In genomic region chr6:160583805-160584204, GRCh38 we compare ENCODE assay signal across 21 cellular contexts.
DNase-seq lines count a peak whose midpoint lies in the region; ATAC-seq and TF ChIP-seq lines count a peak whose summit lies in the region.
"Had no signal": no experiment of that assay in that cellular context is flagged by ENCODE, and none has a peak within 500 bp of the region (broad histone marks: within the 10 kb centered on the region; RNA-seq: fewer than 3 reads in every experiment).

No MANE protein-coding gene starts in this region.

- peaks cover 21% of the 10 kb centered on the region for H3K4me1 Mint-ChIP-seq in MCF 10A (ENCODE audit: insufficient read depth, unreplicated experiment)

- H3K36me3 Mint-ChIP-seq in MCF 10A (ENCODE audit: insufficient read depth, unreplicated experiment) = no peaks in the 10 kb centered on the region

- no peak overlapping the region for H3K27ac Mint-ChIP-seq in MCF 10A (ENCODE audit: low read depth, unreplicated experiment)
- H3K27ac Mint-ChIP-seq: CD4-positive, alpha-beta T cell; HFFc6 had no signal

- no peak overlapping the region for H3K27ac ChIP-seq in breast epithelium
- H3K27ac ChIP-seq in RWPE2 (ENCODE audit: poor library complexity, severe bottlenecking) = peak overlapping the region; percentile 10
- H3K27ac ChIP-seq in epithelial cell of prostate = no peak overlapping the region
- H3K27ac ChIP-seq in thyroid gland = no peak overlapping the region
- H3K27ac ChIP-seq: 22Rv1, A549, C4-2B had no signal

- intact Hi-C loops in MCF 10A (cut with micrococcal nuclease) (no loop called here), breast epithelium (cut with DNase I; ENCODE audit: low total_unique reads) (no loop called here), thyroid gland (cut with DNase I) (no loop called here)

- no peaks in the 10 kb centered on the region for H3K4me1 ChIP-seq in breast epithelium
- peaks cover 6% of the 10 kb centered on the region for H3K4me1 ChIP-seq in RWPE2 (ENCODE audit: insufficient read depth, poor library complexity, severe bottlenecking)
- H3K4me1 ChIP-seq in thyroid gland = no peaks in the 10 kb centered on the region
- H3K4me1 ChIP-seq: A549, Caco-2 had no signal

- H3K27me3 Mint-ChIP-seq in MCF 10A (ENCODE audit: insufficient read depth, unreplicated experiment) = peaks cover 32% of the 10 kb centered on the region

- H3K27me3 ChIP-seq in breast epithelium = no peaks in the 10 kb centered on the region
- H3K27me3 ChIP-seq in RWPE2 (ENCODE audit: insufficient read depth, poor library complexity, severe bottlenecking) = no peaks in the 10 kb centered on the region
- H3K27me3 ChIP-seq in thyroid gland = no peaks in the 10 kb centered on the region

- no peaks in the 10 kb centered on the region for H3K36me3 ChIP-seq in breast epithelium
- no peaks in the 10 kb centered on the region for H3K36me3 ChIP-seq in RWPE2 (ENCODE audit: low read depth)
- no peaks in the 10 kb centered on the region for H3K36me3 ChIP-seq in thyroid gland

- no TSS peak for BruUV-seq in MCF 10A (replicated peaks; lab: Mats Ljungman, UMichigan)

- TF ChIP-seq POLR2A in breast epithelium (IDR thresholded peaks at IDR 0.05) (no peak), thyroid gland (IDR thresholded peaks at IDR 0.05) (no peak), GM18505 (IDR thresholded peaks at IDR 0.05; ENCODE audit: borderline replicate concordance, extremely low read depth, insufficient read depth, insufficient read length) (no peak)

- H3K4me3 Mint-ChIP-seq in MCF 10A (ENCODE audit: unreplicated experiment) = no peak overlapping the region
- H3K4me3 Mint-ChIP-seq: CD4-positive, alpha-beta T cell; HFFc6 had no signal

- ATAC-seq in RWPE2 (ENCODE audit: low read depth) (peak; percentile 94), GM18505 (IDR thresholded peaks at IDR 0.05; ENCODE audit: unreplicated experiment) (no peak), HG02852 (IDR thresholded peaks at IDR 0.05; ENCODE audit: unreplicated experiment) (no peak)
- ATAC-seq: A549, HCT116, HepG2 had no signal

- DNase-seq in MCF 10A (ENCODE audit: unreplicated experiment) = peak; percentile 56
- no peak for DNase-seq in breast epithelium (ENCODE audit: low spot score in 2 of 2)
- DNase-seq in RWPE2 (ENCODE audit: low spot score) = no peak
- peak; percentile 73 for DNase-seq in epithelial cell of prostate (ENCODE audit: low read depth, low spot score)
- DNase-seq in kidney tubule cell (ENCODE audit: low spot score) = peak; percentile 9
- DNase-seq in thyroid gland = no peak
- DNase-seq: AML-193; Caco-2; CD4-positive, alpha-beta T cell; DMS79; GDM1; GOT3; H7; HFFc6 had no signal

- CTCF ChIA-PET in MCF 10A (lab: Yijun Ruan, JAX) = no interaction called here

- H3K4me3 ChIP-seq in breast epithelium (no peak overlapping the region), RWPE2 (ENCODE audit: severe bottlenecking) (no peak overlapping the region), thyroid gland (replicated peaks in 1 of 3) (no peak overlapping the region)
- H3K4me3 ChIP-seq: A549 had no signal

- H3K9me3 Mint-ChIP-seq in MCF 10A (ENCODE audit: unreplicated experiment) = no peaks in the 10 kb centered on the region

- TF ChIP-seq CTCF in MCF 10A (IDR thresholded peaks at IDR 0.05; ENCODE audit: unreplicated experiment) (no peak), breast epithelium (IDR thresholded peaks at IDR 0.05) (no peak), RWPE2 (IDR thresholded peaks at IDR 0.05; ENCODE audit: poor library complexity, severe bottlenecking) (no peak), thyroid gland (IDR thresholded peaks at IDR 0.05) (no peak)

- POLR2A ChIA-PET in MCF 10A (lab: Yijun Ruan, JAX) = interaction anchor here (0.6 kb wide), 1 partner anchor 22 kb away, joined by 3 read pairs; no protein-coding TSS in a partner anchor

- H3K9me3 ChIP-seq in breast epithelium = peaks cover 0 to 10% of the 10 kb centered on the region in 2 donors
- H3K9me3 ChIP-seq in RWPE2 (ENCODE audit: severe bottlenecking) = no peaks in the 10 kb centered on the region
- no peaks in the 10 kb centered on the region for H3K9me3 ChIP-seq in thyroid gland
- H3K9me3 ChIP-seq: A549, Caco-2 had no signal

Comparison
In these comparisons a context has a peak if more than half of its experiments do, and no peak if none do; other contexts are left out.
1. DNase-seq: peak in MCF 10A (single experiment), epithelial cell of prostate (single experiment) and kidney tubule cell (single experiment); none in breast epithelium (0 of 2), RWPE2 (single experiment) and thyroid gland (0 of 2).